Comparison of ENCODE assay signal across 15 cellular contexts in the genomic region with DNA sequence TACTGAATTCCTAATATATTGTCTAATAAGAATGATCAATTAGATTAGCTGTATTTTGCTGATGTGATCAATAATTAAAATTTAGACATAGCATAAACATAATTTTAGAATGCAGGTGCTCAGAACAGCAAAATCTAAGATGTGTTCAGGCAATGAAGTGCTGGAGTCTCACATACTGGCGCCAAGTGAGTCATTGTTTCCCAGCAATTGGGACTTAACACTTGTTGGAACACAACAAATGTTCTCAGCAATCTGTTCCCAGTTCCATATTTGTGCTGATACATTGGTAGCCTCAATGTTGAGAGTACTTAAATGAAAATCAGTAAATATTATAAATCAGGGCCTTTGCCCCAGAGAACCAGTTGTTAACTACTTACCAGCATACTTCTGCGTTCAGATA.
DNase-seq lines count a peak whose midpoint lies in the region; ATAC-seq, FAIRE-seq and TF ChIP-seq lines count a peak whose summit lies in the region.
"Had no signal": no experiment of that assay in that cellular context is flagged by ENCODE, and none has a peak within 500 bp of the region (broad histone marks: within the 10 kb centered on the region; RNA-seq: fewer than 3 reads in every experiment).

No MANE protein-coding gene starts in this region.

- H3K27me3 Mint-ChIP-seq in astrocyte (ENCODE audit: low read depth, unreplicated experiment): no peaks in the 10 kb centered on the region
- H3K27me3 Mint-ChIP-seq: CD4-positive, CD25-positive, alpha-beta regulatory T cell; IgD-negative memory B cell had no signal

- no peak overlapping the region for H3K4me2 ChIP-seq in astrocyte (ENCODE audit: low read length)
- H3K4me2 ChIP-seq: A549 had no signal

- H3K4me1 ChIP-seq in astrocyte (ENCODE audit: insufficient read depth, low read length): no peaks in the 10 kb centered on the region
- H3K4me1 ChIP-seq in pancreas: no peaks in the 10 kb centered on the region
- H3K4me1 ChIP-seq: A549 had no signal

- H3K4me3 ChIP-seq in astrocyte (ENCODE audit: insufficient read depth, low read depth, low read length) (no peak overlapping the region), pancreas (no peak overlapping the region)
- H3K4me3 ChIP-seq: A549 had no signal

- no peak overlapping the region for H2AFZ ChIP-seq in astrocyte (ENCODE audit: low read depth, low read length)

- H3K27ac ChIP-seq in astrocyte (ENCODE audit: low read depth, low read length) (no peak overlapping the region), pancreas (no peak overlapping the region)
- H3K27ac ChIP-seq: A549 had no signal

- DNase-seq in AG20443 (ENCODE audit: low spot score) (peak; percentile 16), astrocyte (ENCODE audit: low read depth) (peak; percentile 30), iris pigment epithelial cell (ENCODE audit: low read depth) (peak; percentile 73), pancreas (no peak), COLO668 (lab: John Stamatoyannopoulos, UW; ENCODE audit: unreplicated experiment) (no peak), A172 (ENCODE audit: low spot score) (no peak)
- no peak for DNase-seq in stimulated activated CD4-positive, alpha-beta T cell treated with anti-CD3 and anti-CD28 coated beads, Interleukin-1b, Interleukin-23, amount 100 ng/mL, for 48 hours
- DNase-seq: AML-193; CD4-positive, CD25-positive, alpha-beta regulatory T cell; NCI-H1048; NCI-H1694 treated with DMSO at 0.1 percent for 48 hours had no signal

- no peak overlapping the region for H3K27ac Mint-ChIP-seq in astrocyte (ENCODE audit: unreplicated experiment)
- H3K27ac Mint-ChIP-seq: CD4-positive, CD25-positive, alpha-beta regulatory T cell; IgD-negative memory B cell had no signal

- H3K4me3 Mint-ChIP-seq in astrocyte (ENCODE audit: unreplicated experiment): no peak overlapping the region
- H3K4me3 Mint-ChIP-seq: CD4-positive, CD25-positive, alpha-beta regulatory T cell; IgD-negative memory B cell had no signal

- no peaks in the 10 kb centered on the region for H3K9me3 Mint-ChIP-seq in astrocyte (ENCODE audit: unreplicated experiment)

- H3K9me3 ChIP-seq in astrocyte (ENCODE audit: insufficient read depth, low read depth, low read length): no peaks in the 10 kb centered on the region
- H3K9me3 ChIP-seq in pancreas: no peaks in the 10 kb centered on the region
- H3K9me3 ChIP-seq: A549 had no signal

- H3K9ac ChIP-seq in astrocyte (ENCODE audit: low read length): no peak overlapping the region

- H3K27me3 ChIP-seq in astrocyte (ENCODE audit: insufficient read depth, low read length): no peaks in the 10 kb centered on the region
- no peaks in the 10 kb centered on the region for H3K27me3 ChIP-seq in pancreas

- no peaks in the 10 kb centered on the region for H3K36me3 Mint-ChIP-seq in astrocyte (ENCODE audit: low read depth, unreplicated experiment)
- H3K36me3 Mint-ChIP-seq: CD4-positive, CD25-positive, alpha-beta regulatory T cell; IgD-negative memory B cell had no signal

- no peaks in the 10 kb centered on the region for H4K20me1 ChIP-seq in astrocyte (ENCODE audit: insufficient read depth, low read length)

- ATAC-seq in esophagus mucosa (peak; percentile 62), pancreas (no peak)
- ATAC-seq: A549, HCT116 had no signal

- H3K79me2 ChIP-seq in astrocyte (ENCODE audit: insufficient read depth, low read length): no peaks in the 10 kb centered on the region

- no peaks in the 10 kb centered on the region for H3K4me1 Mint-ChIP-seq in astrocyte (ENCODE audit: low read depth, unreplicated experiment)
- H3K4me1 Mint-ChIP-seq: CD4-positive, CD25-positive, alpha-beta regulatory T cell; IgD-negative memory B cell had no signal

- 72 to 83% methylated on average over 2 of the region's 2 CpGs for WGBS in pancreas, 2 donors

- TF ChIP-seq CTCF in astrocyte (IDR thresholded peaks at IDR 0.05; ENCODE audit: insufficient read depth, low read depth, low read length) (no peak), pancreas (IDR thresholded peaks at IDR 0.05) (no peak)

- intact Hi-C loops in pancreas (cut with DNase I): no loop called here

- FAIRE-seq in astrocyte (lab: Jason Lieb, UNC) (peak; percentile 9), pancreas (lab: Jason Lieb, UNC) (no peak)
- FAIRE-seq: A549 had no signal

- H3K36me3 ChIP-seq in astrocyte (ENCODE audit: insufficient read depth, low read length) (no peaks in the 10 kb centered on the region), pancreas (no peaks in the 10 kb centered on the region)

Comparison
In these comparisons a context has a peak if more than half of its experiments do, and no peak if none do; other contexts are left out.
1. DNase-seq: peak in AG20443 (single experiment), astrocyte (single experiment) and iris pigment epithelial cell (single experiment); none in pancreas (0 of 6), COLO668 (single experiment), A172 (single experiment) and stimulated activated CD4-positive, alpha-beta T cell treated with anti-CD3 and anti-CD28 coated beads, Interleukin-1b, Interleukin-23, amount 100 ng/mL, for 48 hours (single experiment).